In the genomic region with DNA sequence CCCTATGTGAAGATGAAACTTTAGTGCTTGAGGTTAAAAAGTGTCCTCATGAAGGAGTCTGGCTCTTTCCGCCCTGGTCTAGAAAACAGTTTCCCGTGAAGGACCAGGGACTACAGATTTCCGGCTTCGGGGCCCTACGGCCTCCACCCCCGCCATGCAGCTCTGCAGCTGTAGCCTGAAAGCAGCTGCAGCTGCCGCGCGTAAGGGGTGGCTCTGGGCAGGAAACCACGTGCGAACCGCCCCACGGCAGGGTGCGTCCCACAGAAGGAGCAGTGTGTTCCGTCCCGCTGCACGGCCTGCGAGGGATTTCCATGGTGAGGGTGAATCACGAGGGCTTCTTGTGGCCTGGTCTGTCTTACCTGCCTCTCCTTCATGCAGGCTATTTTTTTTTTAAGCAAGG, we compare ENCODE assay signal across 8 cellular contexts.
A peak's percentile ranks its signal among the peaks of the same experiment; 100 is the strongest.
DNase-seq lines count a peak whose midpoint lies in the region; ATAC-seq and TF ChIP-seq lines count a peak whose summit lies in the region.

No MANE protein-coding gene starts in this region.

- POLR2A ChIA-PET in HEK293T (lab: Yijun Ruan, JAX) = no interaction called here
- POLR2A ChIA-PET in activated CD8-positive, alpha-beta T cell treated with anti-CD3 and anti-CD28 coated beads for 36 hours (lab: Charles Lee) = no interaction called here

- no peaks in the 10 kb centered on the region for H3K36me3 Mint-ChIP-seq in activated CD8-positive, alpha-beta T cell treated with anti-CD3 and anti-CD28 coated beads for 36 hours (ENCODE audit: low read depth)

- H3K27me3 Mint-ChIP-seq in activated CD8-positive, alpha-beta T cell treated with anti-CD3 and anti-CD28 coated beads for 36 hours = no peaks in the 10 kb centered on the region

- DNase-seq in HEK293T (ENCODE audit: extremely low spot score) = peak; percentile 5
- DNase-seq in activated CD8-positive, alpha-beta T cell treated with anti-CD3 and anti-CD28 coated beads for 36 hours = peak; percentile 83
- DNase-seq in iPS-NIHi7 (ENCODE audit: extremely low spot score) = peak; percentile 20
- DNase-seq in stimulated activated CD8-positive, alpha-beta memory T cell treated with anti-CD3 and anti-CD28 coated beads, Interleukin-7, amount 100 ng/mL, for 24 hours (ENCODE audit: low read depth) = peak; percentile 8
- no peak for DNase-seq in epidermal melanocyte (ENCODE audit: insufficient read length, low spot score)
- no peak for DNase-seq in DMS153 treated with DMSO at 0.1 percent for 48 hours (lab: John Stamatoyannopoulos, UW; ENCODE audit: unreplicated experiment)

- peak; percentile 97 for ATAC-seq in activated CD8-positive, alpha-beta T cell treated with anti-CD3 and anti-CD28 coated beads for 36 hours
- ATAC-seq in GM21360 (IDR thresholded peaks at IDR 0.05; ENCODE audit: unreplicated experiment) (no peak), GM18873 (IDR thresholded peaks at IDR 0.05; ENCODE audit: low FRiP score, unreplicated experiment) (no peak)

- intact Hi-C loops in activated CD8-positive, alpha-beta T cell treated with anti-CD3 and anti-CD28 coated beads for 36 hours (cut with micrococcal nuclease) = no loop called here

- H3K4me1 Mint-ChIP-seq in activated CD8-positive, alpha-beta T cell treated with anti-CD3 and anti-CD28 coated beads for 36 hours (ENCODE audit: low read depth) = peaks cover 18% of the 10 kb centered on the region

- H3K9me3 Mint-ChIP-seq in activated CD8-positive, alpha-beta T cell treated with anti-CD3 and anti-CD28 coated beads for 36 hours = no peaks in the 10 kb centered on the region

- H3K27ac Mint-ChIP-seq in activated CD8-positive, alpha-beta T cell treated with anti-CD3 and anti-CD28 coated beads for 36 hours = no peak overlapping the region

- no peak for TF ChIP-seq CTCF in activated CD8-positive, alpha-beta T cell treated with anti-CD3 and anti-CD28 coated beads for 36 hours (IDR thresholded peaks at IDR 0.05)

- H3K4me3 Mint-ChIP-seq in activated CD8-positive, alpha-beta T cell treated with anti-CD3 and anti-CD28 coated beads for 36 hours = no peak overlapping the region

- CTCF ChIA-PET in HEK293T (lab: Yijun Ruan, JAX) = no interaction called here
- CTCF ChIA-PET in activated CD8-positive, alpha-beta T cell treated with anti-CD3 and anti-CD28 coated beads for 36 hours (lab: Charles Lee) = interaction anchor here (0.7 to 2.2 kb wide), 3 partner anchors 10 to 79 kb away, joined by 3 to 15 read pairs (median 4); no protein-coding TSS in a partner anchor

TF ChIP-seq in HEK293T, 16 proteins besides CTCF, POLR2A, EP300 and RAD21:
- TF ChIP-seq SP1 (IDR thresholded peaks at IDR 0.05) (no peak), FOXA1 (IDR thresholded peaks at IDR 0.05) (no peak), HDGF (IDR thresholded peaks at IDR 0.05; ENCODE audit: borderline replicate concordance) (no peak), LEF1 (IDR thresholded peaks at IDR 0.05; ENCODE audit: borderline replicate concordance) (no peak), FOXK2 (IDR thresholded peaks at IDR 0.05) (no peak), ARNT (IDR thresholded peaks at IDR 0.05) (no peak), CTBP1 (IDR thresholded peaks at IDR 0.05; ENCODE audit: borderline replicate concordance) (no peak), BHLHE40 (IDR thresholded peaks at IDR 0.05; ENCODE audit: borderline replicate concordance) (no peak), ELF4 (IDR thresholded peaks at IDR 0.05) (no peak), ZNF384 (IDR thresholded peaks at IDR 0.05) (no peak), L3MBTL2 (conservative IDR thresholded peaks at IDR 0.05) (no peak), NFRKB (IDR thresholded peaks at IDR 0.05) (no peak), FOXM1 (IDR thresholded peaks at IDR 0.05; ENCODE audit: borderline replicate concordance) (no peak), SUZ12 (IDR thresholded peaks at IDR 0.05) (no peak)
- TF ChIP-seq, protein P1, sequence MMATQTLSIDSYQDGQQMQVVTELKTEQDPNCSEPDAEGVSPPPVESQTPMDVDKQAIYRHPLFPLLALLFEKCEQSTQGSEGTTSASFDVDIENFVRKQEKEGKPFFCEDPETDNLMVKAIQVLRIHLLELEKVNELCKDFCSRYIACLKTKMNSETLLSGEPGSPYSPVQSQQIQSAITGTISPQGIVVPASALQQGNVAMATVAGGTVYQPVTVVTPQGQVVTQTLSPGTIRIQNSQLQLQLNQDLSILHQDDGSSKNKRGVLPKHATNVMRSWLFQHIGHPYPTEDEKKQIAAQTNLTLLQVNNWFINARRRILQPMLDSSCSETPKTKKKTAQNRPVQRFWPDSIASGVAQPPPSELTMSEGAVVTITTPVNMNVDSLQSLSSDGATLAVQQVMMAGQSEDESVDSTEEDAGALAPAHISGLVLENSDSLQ (IDR thresholded peaks at IDR 0.05) = no peak

Comparison
In these comparisons a context has a peak if more than half of its experiments do, and no peak if none do; other contexts are left out.
1. DNase-seq: peak in HEK293T (single experiment), activated CD8-positive, alpha-beta T cell treated with anti-CD3 and anti-CD28 coated beads for 36 hours (single experiment), iPS-NIHi7 (single experiment) and stimulated activated CD8-positive, alpha-beta memory T cell treated with anti-CD3 and anti-CD28 coated beads, Interleukin-7, amount 100 ng/mL, for 24 hours (single experiment); none in epidermal melanocyte (single experiment) and DMS153 treated with DMSO at 0.1 percent for 48 hours (single experiment).